11 cellular contexts compared by ENCODE assay signal in the genomic region with DNA sequence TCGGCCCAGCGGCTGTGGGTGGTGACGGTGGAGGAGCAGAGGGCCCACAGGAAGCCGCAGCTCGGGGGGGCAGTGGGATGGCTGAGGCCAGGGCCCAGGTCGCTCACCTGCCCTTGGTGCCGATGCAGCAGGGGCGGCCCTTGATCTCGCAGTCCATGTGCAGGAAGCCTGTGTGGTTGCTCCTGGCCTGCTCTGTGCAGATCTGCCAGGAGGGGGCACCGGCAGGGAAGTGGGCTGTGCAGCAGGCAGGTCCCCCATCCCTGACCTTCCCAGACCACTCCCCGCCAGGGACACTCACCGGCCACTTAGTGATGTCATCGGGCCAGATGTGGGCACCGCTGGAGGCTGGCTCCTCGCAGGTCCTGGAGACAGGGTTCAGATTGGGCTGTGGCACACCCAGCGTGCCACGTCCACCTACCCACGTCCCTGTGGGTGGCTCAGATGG. TPM values are rescaled to one million over a fixed set of nuclear protein-coding genes. Genes with fewer than 3 reads are reported as not detected.
A peak's percentile ranks its signal among the peaks of the same experiment; 100 is the strongest.
DNase-seq lines count a peak whose midpoint lies in the region; ATAC-seq and TF ChIP-seq lines count a peak whose summit lies in the region.
"Had no signal": no experiment of that assay in that cellular context is flagged by ENCODE, and none has a peak within 500 bp of the region (broad histone marks: within the 10 kb centered on the region; RNA-seq: fewer than 3 reads in every experiment).

No MANE protein-coding gene starts in this region.

- H3K27ac ChIP-seq in right cardiac atrium (ENCODE audit: low read length), result no peak overlapping the region
- H3K27ac ChIP-seq in OCI-LY3 (ENCODE audit: low read length), result no peak overlapping the region
- H3K27ac ChIP-seq: transverse colon had no signal

- H3K27ac Mint-ChIP-seq in glutamatergic neuron (ENCODE audit: unreplicated experiment), result no peak overlapping the region
- H3K27ac Mint-ChIP-seq in T-helper 2 cell treated with Interferon-gamma antibody and Interleukin-4, amounts not matched to agents 5 μg/mL and 100 μg/mL, for 36 hours, result no peak overlapping the region

- no peak overlapping the region for H3K4me3 Mint-ChIP-seq in glutamatergic neuron (ENCODE audit: unreplicated experiment)
- no peak overlapping the region for H3K4me3 Mint-ChIP-seq in T-helper 2 cell treated with Interferon-gamma antibody and Interleukin-4, amounts not matched to agents 5 μg/mL and 100 μg/mL, for 36 hours

- no peak overlapping the region for H2AFZ ChIP-seq in OCI-LY3 (ENCODE audit: low read depth, low read length)

- TF ChIP-seq CTCF in OCI-LY3 (IDR thresholded peaks at IDR 0.05; ENCODE audit: low read depth, low read length) (peak; percentile 24; the same call in 1 of the 2 replicates), glutamatergic neuron (IDR thresholded peaks at IDR 0.05; ENCODE audit: partially characterized antibody, unreplicated experiment) (peak; percentile 39)

- ATAC-seq in right cardiac atrium (peak in 1 of 2 donors; percentile 5), esophagus mucosa (no peak), GM19455 (IDR thresholded peaks at IDR 0.05; ENCODE audit: unreplicated experiment) (no peak), GM18907 (IDR thresholded peaks at IDR 0.05; ENCODE audit: unreplicated experiment) (no peak)

- H3K4me3 ChIP-seq in right cardiac atrium (ENCODE audit: low read length) (no peak overlapping the region), OCI-LY3 (ENCODE audit: low read length) (no peak overlapping the region)
- H3K4me3 ChIP-seq: transverse colon had no signal

- H3K36me3 Mint-ChIP-seq in glutamatergic neuron (ENCODE audit: unreplicated experiment), result no peaks in the 10 kb centered on the region
- peaks cover 19% of the 10 kb centered on the region for H3K36me3 Mint-ChIP-seq in T-helper 2 cell treated with Interferon-gamma antibody and Interleukin-4, amounts not matched to agents 5 μg/mL and 100 μg/mL, for 36 hours (ENCODE audit: low read depth)

- H3K36me3 ChIP-seq in OCI-LY3 (replicated peaks; ENCODE audit: low read depth, low read length), result no peaks in the 10 kb centered on the region
- H3K36me3 ChIP-seq: transverse colon had no signal

- no peaks in the 10 kb centered on the region for H3K4me1 Mint-ChIP-seq in glutamatergic neuron (ENCODE audit: low read depth, unreplicated experiment)
- no peaks in the 10 kb centered on the region for H3K4me1 Mint-ChIP-seq in T-helper 2 cell treated with Interferon-gamma antibody and Interleukin-4, amounts not matched to agents 5 μg/mL and 100 μg/mL, for 36 hours (ENCODE audit: low read depth)

- DNase-seq in right cardiac atrium (peak in 2 of 3 donors; percentile 37 to 58), cardiac septum (ENCODE audit: low spot score) (no peak), glutamatergic neuron (peak; percentile 76)
- no peak for DNase-seq in T-helper 2 cell treated with Interferon-gamma antibody and Interleukin-4, amounts not matched to agents 5 μg/mL and 100 μg/mL, for 36 hours (ENCODE audit: low spot score)
- DNase-seq: EL, NCI-H526 treated with DMSO at 0.1 percent for 48 hours, transverse colon had no signal

- H3K79me2 ChIP-seq in OCI-LY3 (ENCODE audit: low read length), result no peaks in the 10 kb centered on the region

- no peak overlapping the region for H3K9ac ChIP-seq in OCI-LY3 (ENCODE audit: low read length)

- no peak overlapping the region for H3K4me2 ChIP-seq in OCI-LY3 (ENCODE audit: low read length)

- H3K4me1 ChIP-seq in right cardiac atrium (ENCODE audit: control insufficient read depth, insufficient read depth, low read length) (no peaks in the 10 kb centered on the region), OCI-LY3 (ENCODE audit: low read length) (peaks cover 3% of the 10 kb centered on the region; the same call in 1 of the 2 replicates)
- H3K4me1 ChIP-seq: transverse colon had no signal

- H3K9me3 ChIP-seq in right cardiac atrium (ENCODE audit: control insufficient read depth, low read length) (no peaks in the 10 kb centered on the region), OCI-LY3 (ENCODE audit: insufficient read depth, low read length) (no peaks in the 10 kb centered on the region)
- H3K9me3 ChIP-seq: transverse colon had no signal

- 87% methylated on average over 18 of the region's 18 CpGs for WGBS in right cardiac atrium

- H3K9me3 Mint-ChIP-seq in glutamatergic neuron (ENCODE audit: unreplicated experiment), result no peaks in the 10 kb centered on the region
- no peaks in the 10 kb centered on the region for H3K9me3 Mint-ChIP-seq in T-helper 2 cell treated with Interferon-gamma antibody and Interleukin-4, amounts not matched to agents 5 μg/mL and 100 μg/mL, for 36 hours

- intact Hi-C loops in right cardiac atrium (cut with DNase I), result no loop called here
- intact Hi-C loops in cardiac septum (cut with DNase I), result no loop called here

- H3K27me3 ChIP-seq in right cardiac atrium (ENCODE audit: control insufficient read depth, insufficient read depth) (no peaks in the 10 kb centered on the region), OCI-LY3 (ENCODE audit: low read depth, low read length) (no peaks in the 10 kb centered on the region)
- H3K27me3 ChIP-seq: transverse colon had no signal

- peaks cover 5% of the 10 kb centered on the region for H3K27me3 Mint-ChIP-seq in glutamatergic neuron (ENCODE audit: unreplicated experiment)
- no peaks in the 10 kb centered on the region for H3K27me3 Mint-ChIP-seq in T-helper 2 cell treated with Interferon-gamma antibody and Interleukin-4, amounts not matched to agents 5 μg/mL and 100 μg/mL, for 36 hours (ENCODE audit: low read depth)

- H4K20me1 ChIP-seq in OCI-LY3 (ENCODE audit: insufficient read depth, low read length), result no peaks in the 10 kb centered on the region

RNA-seq across cellular contexts. Expression of a gene that starts 6.2 kb away (rescaled TPM):
- total RNA-seq in right cardiac atrium (not detected), cardiac septum (not detected), glutamatergic neuron (ENCODE audit: unreplicated experiment) (0.39 TPM), esophagus mucosa (not detected)
- not detected for polyA plus RNA-seq in right cardiac atrium
- total RNA-seq: transverse colon had no signal

RNA-seq across cellular contexts. Expression of a gene that starts 20.6 kb away (rescaled TPM):
- 10 to 100 TPM; 24.2 to 37.3 (median 34.1) TPM for total RNA-seq in right cardiac atrium
- 23.0 TPM for polyA plus RNA-seq in right cardiac atrium
- total RNA-seq in cardiac septum, result 31.1 TPM
- total RNA-seq in glutamatergic neuron (ENCODE audit: unreplicated experiment), result 94.3 TPM
- total RNA-seq in esophagus mucosa, result 17.2 TPM

RNA-seq across cellular contexts. Expression of a gene that starts 27.7 kb away (rescaled TPM):
- total RNA-seq in right cardiac atrium (10 to 100 TPM; 10.2 to 16.4 (median 12.8) TPM), cardiac septum (11.5 TPM), glutamatergic neuron (ENCODE audit: unreplicated experiment) (1.9 TPM), esophagus mucosa (36.8 TPM)
- polyA plus RNA-seq in right cardiac atrium, result 11.2 TPM

Comparison
In these comparisons a context has a peak if more than half of its experiments do, and no peak if none do; other contexts are left out.
1. DNase-seq: peak in right cardiac atrium (2 of 3) and glutamatergic neuron (single experiment); none in cardiac septum (single experiment) and T-helper 2 cell treated with Interferon-gamma antibody and Interleukin-4, amounts not matched to agents 5 μg/mL and 100 μg/mL, for 36 hours (single experiment).